ENCODE assay signal across 29 cellular contexts in the genomic region with DNA sequence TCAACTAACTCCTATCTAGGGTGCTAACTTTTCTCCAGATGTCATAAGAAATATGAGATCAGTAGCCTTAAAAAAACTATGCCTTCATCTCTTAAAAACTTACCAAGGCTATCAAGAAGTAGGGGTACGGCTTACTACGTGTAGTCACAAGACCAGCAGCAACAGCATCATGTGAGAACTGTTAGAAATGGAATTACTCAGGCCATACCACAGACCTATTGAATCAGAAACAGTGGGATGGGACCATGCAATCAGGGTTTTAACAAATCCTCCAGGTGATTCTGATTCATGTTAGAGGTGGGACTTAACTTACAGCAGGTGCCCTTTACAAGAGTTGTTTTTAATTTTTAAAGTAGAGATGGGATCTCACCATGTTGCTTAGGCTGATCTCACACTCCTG. TPM values are rescaled to one million over a fixed set of nuclear protein-coding genes. Genes with fewer than 3 reads are reported as not detected.
DNase-seq lines count a peak whose midpoint lies in the region; ATAC-seq and TF ChIP-seq lines count a peak whose summit lies in the region.
"Had no signal": no experiment of that assay in that cellular context is flagged by ENCODE, and none has a peak within 500 bp of the region (broad histone marks: within the 10 kb centered on the region; RNA-seq: fewer than 3 reads in every experiment).

No MANE protein-coding gene starts in this region.

- TF ChIP-seq CTCF in SK-N-SH (IDR thresholded peaks at IDR 0.05), result no peak

- ATAC-seq in activated T-cell treated with anti-CD3 and anti-CD28 coated beads, Interleukin-2, amount 50 U/mL, for 72 hours (replicated peaks in 1 of 2), result peak; percentile 80 to 84
- ATAC-seq in activated T-helper 17 cell treated with anti-CD3 and anti-CD28 coated beads, Interleukin-2, amount 50 U/mL, for 72 hours (replicated peaks), result peak; percentile 64
- ATAC-seq: A549, Right ventricle myocardium inferior had no signal

- no peaks in the 10 kb centered on the region for H3K9me2 ChIP-seq in SK-N-SH

- POLR2A ChIA-PET in SK-N-SH (lab: Yijun Ruan, JAX), result no interaction called here

- peaks cover 0 to 1% of the 10 kb centered on the region in 2 donors for H3K9me3 Mint-ChIP-seq in activated T-cell treated with anti-CD3 and anti-CD28 coated beads, Interleukin-2, amount 50 U/mL, for 72 hours
- H3K9me3 Mint-ChIP-seq in activated T-cell treated with anti-CD3 and anti-CD28 coated beads, Interleukin-2, amount 50 U/mL, for 24 hours, result no peaks in the 10 kb centered on the region
- no peaks in the 10 kb centered on the region for H3K9me3 Mint-ChIP-seq in activated T-helper 17 cell treated with anti-CD3 and anti-CD28 coated beads, Interleukin-2, amount 50 U/mL, for 72 hours
- H3K9me3 Mint-ChIP-seq: CD4-positive, alpha-beta memory T cell; IgD-negative memory B cell had no signal

- H3K27ac Mint-ChIP-seq in activated T-cell treated with anti-CD3 and anti-CD28 coated beads, Interleukin-2, amount 50 U/mL, for 72 hours, result no peak overlapping the region
- no peak overlapping the region for H3K27ac Mint-ChIP-seq in activated T-cell treated with anti-CD3 and anti-CD28 coated beads, Interleukin-2, amount 50 U/mL, for 24 hours
- no peak overlapping the region for H3K27ac Mint-ChIP-seq in activated T-helper 17 cell treated with anti-CD3 and anti-CD28 coated beads, Interleukin-2, amount 50 U/mL, for 72 hours
- H3K27ac Mint-ChIP-seq: CD4-positive, alpha-beta memory T cell; IgD-negative memory B cell had no signal

- no peaks in the 10 kb centered on the region for H3K79me2 ChIP-seq in SK-N-SH (ENCODE audit: insufficient read depth)

- 29% methylated on average over 2 of the region's 2 CpGs for WGBS in SK-N-SH (ENCODE audit: low lambda C conversion rate)

- H3K36me3 ChIP-seq in SK-N-SH (replicated peaks in 1 of 2; ENCODE audit: control insufficient read depth in 1 of 2, insufficient read depth in 2 of 2, low read length in 1 of 2), result no peaks in the 10 kb centered on the region
- H3K36me3 ChIP-seq: BLaER1 treated with 17β-estradiol and CSF1 and Interleukin-3, amounts not matched to agents 10 nM and 100 nM; SJCRH30 had no signal

- H3K27me3 Mint-ChIP-seq in activated T-cell treated with anti-CD3 and anti-CD28 coated beads, Interleukin-2, amount 50 U/mL, for 72 hours (ENCODE audit: low read depth), result peaks cover 13% of the 10 kb centered on the region
- H3K27me3 Mint-ChIP-seq in activated T-cell treated with anti-CD3 and anti-CD28 coated beads, Interleukin-2, amount 50 U/mL, for 24 hours, result peaks cover 4% of the 10 kb centered on the region
- peaks cover 20% of the 10 kb centered on the region for H3K27me3 Mint-ChIP-seq in activated T-helper 17 cell treated with anti-CD3 and anti-CD28 coated beads, Interleukin-2, amount 50 U/mL, for 72 hours

- no peak overlapping the region for H3K4me2 ChIP-seq in SK-N-SH
- H3K4me2 ChIP-seq: A549; BLaER1 treated with 17β-estradiol and CSF1 and Interleukin-3, amounts not matched to agents 10 nM and 100 nM; KMS-11; PC-9 had no signal

- no peak for TF ChIP-seq EP300 in SK-N-SH (IDR thresholded peaks at IDR 0.05; ENCODE audit: borderline replicate concordance in 1 of 2, low read depth in 1 of 2, low read length in 1 of 2)

- no peaks in the 10 kb centered on the region for H3F3A ChIP-seq in SK-N-SH (replicated peaks; ENCODE audit: insufficient read depth)

- no peaks in the 10 kb centered on the region for H3K36me3 Mint-ChIP-seq in activated T-cell treated with anti-CD3 and anti-CD28 coated beads, Interleukin-2, amount 50 U/mL, for 72 hours (ENCODE audit: insufficient read depth in 2 of 2)
- no peaks in the 10 kb centered on the region for H3K36me3 Mint-ChIP-seq in activated T-cell treated with anti-CD3 and anti-CD28 coated beads, Interleukin-2, amount 50 U/mL, for 24 hours (ENCODE audit: low read depth)
- no peaks in the 10 kb centered on the region for H3K36me3 Mint-ChIP-seq in activated T-helper 17 cell treated with anti-CD3 and anti-CD28 coated beads, Interleukin-2, amount 50 U/mL, for 72 hours (ENCODE audit: low read depth)
- H3K36me3 Mint-ChIP-seq: CD4-positive, alpha-beta memory T cell; IgD-negative memory B cell had no signal

- H3K4me1 ChIP-seq in SK-N-SH (ENCODE audit: control insufficient read depth in 1 of 2, insufficient read depth in 2 of 2, low read depth in 1 of 2, low read length in 1 of 2), result no peaks in the 10 kb centered on the region
- H3K4me1 ChIP-seq: A549, Caco-2, SJCRH30 had no signal

- peaks cover 6% of the 10 kb centered on the region for H3K4me1 Mint-ChIP-seq in activated T-cell treated with anti-CD3 and anti-CD28 coated beads, Interleukin-2, amount 50 U/mL, for 72 hours (ENCODE audit: low read depth)
- H3K4me1 Mint-ChIP-seq in activated T-cell treated with anti-CD3 and anti-CD28 coated beads, Interleukin-2, amount 50 U/mL, for 24 hours (ENCODE audit: low read depth), result peaks cover 13% of the 10 kb centered on the region
- H3K4me1 Mint-ChIP-seq in activated T-helper 17 cell treated with anti-CD3 and anti-CD28 coated beads, Interleukin-2, amount 50 U/mL, for 72 hours, result no peaks in the 10 kb centered on the region
- H3K4me1 Mint-ChIP-seq: CD4-positive, alpha-beta memory T cell had no signal

- H2AFZ ChIP-seq in SK-N-SH (ENCODE audit: low read depth), result no peak overlapping the region
- H2AFZ ChIP-seq: PC-9 had no signal

- H3K4me3 ChIP-seq in SK-N-SH (ENCODE audit: low read depth in 2 of 2, low read length in 1 of 2), result no peak overlapping the region
- H3K4me3 ChIP-seq: A549; BLaER1 treated with 17β-estradiol and CSF1 and Interleukin-3, amounts not matched to agents 10 nM and 100 nM; PC-9; SJCRH30 had no signal

- H3K4me3 Mint-ChIP-seq in activated T-cell treated with anti-CD3 and anti-CD28 coated beads, Interleukin-2, amount 50 U/mL, for 72 hours, result no peak overlapping the region
- no peak overlapping the region for H3K4me3 Mint-ChIP-seq in activated T-cell treated with anti-CD3 and anti-CD28 coated beads, Interleukin-2, amount 50 U/mL, for 24 hours
- H3K4me3 Mint-ChIP-seq in activated T-helper 17 cell treated with anti-CD3 and anti-CD28 coated beads, Interleukin-2, amount 50 U/mL, for 72 hours, result no peak overlapping the region
- H3K4me3 Mint-ChIP-seq: CD4-positive, alpha-beta memory T cell; IgD-negative memory B cell had no signal

- H4K20me1 ChIP-seq in SK-N-SH (ENCODE audit: insufficient read depth), result no peaks in the 10 kb centered on the region
- H4K20me1 ChIP-seq: BLaER1 treated with 17β-estradiol and CSF1 and Interleukin-3, amounts not matched to agents 10 nM and 100 nM had no signal

- CTCF ChIA-PET in SK-N-SH (lab: Yijun Ruan, JAX), result interaction anchor here (1.4 kb wide), 1 partner anchor 11 kb away, joined by 11 read pairs; no protein-coding TSS in a partner anchor

- no peak for DNase-seq in activated T-cell treated with anti-CD3 and anti-CD28 coated beads, Interleukin-2, amount 50 U/mL, for 72 hours
- no peak for DNase-seq in activated T-cell treated with anti-CD3 and anti-CD28 coated beads, Interleukin-2, amount 50 U/mL, for 24 hours
- DNase-seq in kidney tubule cell (ENCODE audit: low spot score) (peak; percentile 43), COLO829 (ENCODE audit: low spot score) (no peak), SK-N-SH (no peak), A172 (ENCODE audit: low spot score) (no peak)
- DNase-seq: AML-193; Caco-2; CD4-positive, alpha-beta memory T cell; DMS79 treated with DMSO at 0.1 percent for 48 hours; GF-D8; HCEC 1CT; MM.1S; NCI-H2029; NCI-H446; NCI-H526; NCI-H82; NK-92 treated with Interleukin-12 subunit alpha and Interleukin-12 subunit beta, amount 100 ng/mL, for 24 hours; PC-9; SJCRH30 had no signal

- H3K27ac ChIP-seq in SK-N-SH (ENCODE audit: low read depth in 2 of 2, low read length in 1 of 2), result no peak overlapping the region
- H3K27ac ChIP-seq: A549; BLaER1 treated with 17β-estradiol and CSF1 and Interleukin-3, amounts not matched to agents 10 nM and 100 nM; HL-60; KMS-11; PC-9; SJCRH30 had no signal

- no peak for TF ChIP-seq RAD21 in SK-N-SH (IDR thresholded peaks at IDR 0.05; ENCODE audit: low read length)

- peaks cover 5% of the 10 kb centered on the region; the same call in 1 of the 2 replicates for H3K27me3 ChIP-seq in SK-N-SH (ENCODE audit: insufficient read depth)
- H3K27me3 ChIP-seq: BLaER1 treated with 17β-estradiol and CSF1 and Interleukin-3, amounts not matched to agents 10 nM and 100 nM; SJCRH30 had no signal

- H3K9me3 ChIP-seq in SK-N-SH, result no peaks in the 10 kb centered on the region
- H3K9me3 ChIP-seq: A549; BLaER1 treated with 17β-estradiol and CSF1 and Interleukin-3, amounts not matched to agents 10 nM and 100 nM; Caco-2; SJCRH30 had no signal

- H3K9ac ChIP-seq in SK-N-SH, result no peak overlapping the region
- H3K9ac ChIP-seq: BLaER1 treated with 17β-estradiol and CSF1 and Interleukin-3, amounts not matched to agents 10 nM and 100 nM; KMS-11 had no signal

TF ChIP-seq in SK-N-SH, 30 proteins besides CTCF, POLR2A, EP300 and RAD21:
- no peak for TF ChIP-seq FOXJ3 (CRISPR knock-in tag; IDR thresholded peaks at IDR 0.05)
- TF ChIP-seq FOXM1 (IDR thresholded peaks at IDR 0.05; ENCODE audit: low read depth), result no peak
- TF ChIP-seq, protein P1, sequence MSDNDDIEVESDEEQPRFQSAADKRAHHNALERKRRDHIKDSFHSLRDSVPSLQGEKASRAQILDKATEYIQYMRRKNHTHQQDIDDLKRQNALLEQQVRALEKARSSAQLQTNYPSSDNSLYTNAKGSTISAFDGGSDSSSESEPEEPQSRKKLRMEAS (IDR thresholded peaks at IDR 0.05; ENCODE audit: low read depth), result no peak
- TF ChIP-seq TEAD4 (IDR thresholded peaks at IDR 0.05; ENCODE audit: borderline replicate concordance, insufficient read depth), result no peak
- TF ChIP-seq TAF1 (IDR thresholded peaks at IDR 0.05; ENCODE audit: borderline replicate concordance, low read depth, low read length), result no peak

RNA-seq across cellular contexts. Expression of gene IFNE, which starts 4.6 kb away (rescaled TPM):
- total RNA-seq in activated T-cell treated with anti-CD3 and anti-CD28 coated beads, Interleukin-2, amount 50 U/mL, for 72 hours, result not detected
- not detected for total RNA-seq in activated T-helper 17 cell treated with anti-CD3 and anti-CD28 coated beads, Interleukin-2, amount 50 U/mL, for 72 hours
- polyA plus RNA-seq in SK-N-SH (2012; rRNA removed), result 0.05 and 0.08 TPM in 2 replicates
- not detected in 2 replicates for polyA plus RNA-seq in SK-N-SH (2012; cell fraction: cytosol; rRNA removed)
- polyA plus RNA-seq in SK-N-SH (2012; cell fraction: nucleus; rRNA removed), result 0.16 and 0.42 TPM in 2 replicates
- total RNA-seq in A172 (2014; rRNA removed; shearing (Covaris generic)), result not detected in 2 replicates
- total RNA-seq: CD4-positive, alpha-beta memory T cell; H1; Right ventricle myocardium inferior; SJCRH30 had no signal
- polyA plus RNA-seq: CD4-positive, alpha-beta memory T cell; IgD-negative memory B cell had no signal

RNA-seq across cellular contexts. Expression of gene IFNA1, which starts 37.2 kb away (rescaled TPM):
- total RNA-seq in activated T-cell treated with anti-CD3 and anti-CD28 coated beads, Interleukin-2, amount 50 U/mL, for 72 hours, result not detected
- total RNA-seq in activated T-helper 17 cell treated with anti-CD3 and anti-CD28 coated beads, Interleukin-2, amount 50 U/mL, for 72 hours, result not detected
- polyA plus RNA-seq in SK-N-SH (2012; rRNA removed), result not detected in 2 replicates
- polyA plus RNA-seq in SK-N-SH (2012; cell fraction: cytosol; rRNA removed), result not detected in 2 replicates
- not detected in 2 replicates for polyA plus RNA-seq in SK-N-SH (2012; cell fraction: nucleus; rRNA removed)
- total RNA-seq in A172 (2014; rRNA removed; shearing (Covaris generic)), result not detected in 2 replicates
- total RNA-seq: Caco-2; CD4-positive, alpha-beta memory T cell; H1; PC-9; Right ventricle myocardium inferior; RPMI7951; SJCRH30 had no signal
- polyA plus RNA-seq: A549; CD4-positive, alpha-beta memory T cell; H1 had no signal
